Comparison of ENCODE assay signal across 24 cellular contexts in genomic region chr5:147671365-147671764, GRCh38.
"Had no signal": no experiment of that assay in that cellular context is flagged by ENCODE, and none has a peak within 500 bp of the region (broad histone marks: within the 10 kb centered on the region; RNA-seq: fewer than 3 reads in every experiment).

No MANE protein-coding gene starts in this region.

- H3K36me3 ChIP-seq: left ventricle myocardium inferior, neural progenitor cell, upper lobe of right lung, vagina had no signal

- H3K4me3 ChIP-seq: coronary artery, left ventricle myocardium inferior, lung, neural progenitor cell, psoas muscle, testis, tibial nerve, upper lobe of right lung, vagina had no signal

- H2AFZ ChIP-seq: neural progenitor cell, parathyroid adenoma had no signal

- DNase-seq: effector CD4-positive, alpha-beta T cell; immature natural killer cell; left ventricle myocardium inferior; mesenchymal stem cell; midbrain; psoas muscle; retina; stimulated activated CD4-positive, alpha-beta T cell treated with anti-CD3 and anti-CD28 coated beads, Interleukin-2, amount 100 ng/mL, for 24 hours; stimulated activated CD4-positive, alpha-beta T cell treated with anti-CD3 and anti-CD28 coated beads, Interleukin-4, amount 100 ng/mL, for 4 hours; stimulated activated naive CD4-positive, alpha-beta T cell treated with Interleukin-2 at 50 U/mL for 16 hours; testis; upper lobe of right lung had no signal

- H3K27me3 ChIP-seq: neural progenitor cell, testis, tibial nerve, upper lobe of right lung, vagina had no signal

- H3K4me2 ChIP-seq: neural progenitor cell had no signal

- H3K4me1 ChIP-seq: neural progenitor cell, parathyroid adenoma, psoas muscle, testis, tibial nerve, upper lobe of right lung, vagina had no signal

- H3K79me2 ChIP-seq: parathyroid adenoma had no signal

- ATAC-seq: esophagus mucosa; natural killer cell treated with Interleukin-12 subunit alpha and Interleukin-12 subunit beta and Interleukin-15 and Interleukin-18, amount 100 ng/mL, for 72 hours; psoas muscle; sciatic nerve; upper lobe of right lung had no signal

- H3K9ac ChIP-seq: neural progenitor cell, parathyroid adenoma had no signal

- H3K9me3 ChIP-seq: left ventricle myocardium inferior, psoas muscle, testis, tibial nerve, upper lobe of right lung, vagina had no signal

- FAIRE-seq: endometrium, frontal cortex, keratinocyte had no signal

- H3K27ac ChIP-seq: coronary artery, left ventricle myocardium inferior, neural progenitor cell, parathyroid adenoma, psoas muscle, testis, tibial nerve, upper lobe of right lung, vagina had no signal
